Comparison of ENCODE assay signal across 8 cellular contexts in genomic region chr7:142626420-142627035, GRCh38.
DNase-seq lines count a peak whose midpoint lies in the region; ATAC-seq lines count a peak whose summit lies in the region.

No MANE protein-coding gene starts in this region.

- peak overlapping the region; percentile 64 for H3K4me3 Mint-ChIP-seq in activated naive CD8-positive, alpha-beta T cell treated with anti-CD3 and anti-CD28 coated beads, Interleukin-2, amount 10 ng/mL, durations not matched to agents 7 days and 5 days
- no peak overlapping the region for H3K4me3 Mint-ChIP-seq in immature natural killer cell

- DNase-seq in CD1c-positive myeloid dendritic cell (ENCODE audit: extremely low spot score) = peak; percentile 73
- DNase-seq in SW480 (ENCODE audit: low spot score) = peak; percentile 17
- peak; percentile 51 for DNase-seq in activated naive CD8-positive, alpha-beta T cell treated with anti-CD3 and anti-CD28 coated beads, Interleukin-2, amount 10 ng/mL, durations not matched to agents 7 days and 5 days
- peak; percentile 49 to 64 (median 58) for DNase-seq in immature natural killer cell
- peak; percentile 62 to 66 for DNase-seq in stimulated activated CD4-positive, alpha-beta T cell treated with anti-CD3 and anti-CD28 coated beads, Interleukin-4, amount 100 ng/mL, for 48 hours (ENCODE audit: low read depth in 2 of 2)
- no peak for DNase-seq in putamen (ENCODE audit: low spot score)

- ATAC-seq in GM19025 (IDR thresholded peaks at IDR 0.05; ENCODE audit: low read depth, unreplicated experiment) = peak; percentile 67
- peak; percentile 89 for ATAC-seq in HG03432 (IDR thresholded peaks at IDR 0.05; ENCODE audit: unreplicated experiment)
- peak; percentile 71 for ATAC-seq in activated naive CD8-positive, alpha-beta T cell treated with anti-CD3 and anti-CD28 coated beads, Interleukin-2, amount 10 ng/mL, durations not matched to agents 7 days and 5 days (ENCODE audit: low read depth)

- peaks cover 3% of the 10 kb centered on the region for H3K4me1 Mint-ChIP-seq in activated naive CD8-positive, alpha-beta T cell treated with anti-CD3 and anti-CD28 coated beads, Interleukin-2, amount 10 ng/mL, durations not matched to agents 7 days and 5 days
- peaks cover 0 to 3% of the 10 kb centered on the region in 2 donors for H3K4me1 Mint-ChIP-seq in immature natural killer cell

- H3K9me3 Mint-ChIP-seq in activated naive CD8-positive, alpha-beta T cell treated with anti-CD3 and anti-CD28 coated beads, Interleukin-2, amount 10 ng/mL, durations not matched to agents 7 days and 5 days = no peaks in the 10 kb centered on the region
- no peaks in the 10 kb centered on the region for H3K9me3 Mint-ChIP-seq in immature natural killer cell

- H3K36me3 Mint-ChIP-seq in activated naive CD8-positive, alpha-beta T cell treated with anti-CD3 and anti-CD28 coated beads, Interleukin-2, amount 10 ng/mL, durations not matched to agents 7 days and 5 days = no peaks in the 10 kb centered on the region
- no peaks in the 10 kb centered on the region for H3K36me3 Mint-ChIP-seq in immature natural killer cell

- peaks cover 8% of the 10 kb centered on the region for H3K27me3 Mint-ChIP-seq in activated naive CD8-positive, alpha-beta T cell treated with anti-CD3 and anti-CD28 coated beads, Interleukin-2, amount 10 ng/mL, durations not matched to agents 7 days and 5 days
- peaks cover 4 to 13% (median 6%) of the 10 kb centered on the region in 3 donors for H3K27me3 Mint-ChIP-seq in immature natural killer cell (ENCODE audit: low read depth in 3 of 3)

- POLR2A ChIA-PET in activated naive CD8-positive, alpha-beta T cell treated with anti-CD3 and anti-CD28 coated beads, Interleukin-2, amount 10 ng/mL, durations not matched to agents 7 days and 5 days (lab: Charles Lee) = interaction anchor here (0.6 kb wide), 1 partner anchor 754 kb away, joined by 4 read pairs; no protein-coding TSS in a partner anchor

- H3K27ac Mint-ChIP-seq in activated naive CD8-positive, alpha-beta T cell treated with anti-CD3 and anti-CD28 coated beads, Interleukin-2, amount 10 ng/mL, durations not matched to agents 7 days and 5 days = peak overlapping the region; percentile 79
- no peak overlapping the region for H3K27ac Mint-ChIP-seq in immature natural killer cell
